Comparison of ENCODE assay signal across 16 cellular contexts in the genomic region with DNA sequence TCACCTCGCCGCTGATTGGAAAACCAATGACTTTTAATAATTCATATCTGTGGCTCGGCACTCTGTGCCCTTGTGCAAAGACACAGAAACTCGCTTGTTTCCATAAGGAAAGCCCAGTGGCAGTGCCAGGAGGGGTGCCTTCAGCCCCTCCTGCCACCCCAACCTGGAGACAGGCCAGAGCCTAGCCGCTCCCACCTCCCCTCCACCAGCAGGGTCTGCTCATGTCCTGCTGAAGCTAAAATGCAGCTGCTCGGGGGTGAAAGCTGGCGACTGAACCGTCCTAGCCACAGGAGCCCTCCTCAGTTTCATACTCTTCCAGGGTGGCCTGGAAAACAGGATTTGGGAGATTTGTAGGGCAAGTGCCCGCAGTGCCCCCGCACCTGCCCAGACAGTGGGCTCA. TPM values are rescaled to one million over a fixed set of nuclear protein-coding genes. Genes with fewer than 3 reads are reported as not detected.
DNase-seq lines count a peak whose midpoint lies in the region; ATAC-seq and TF ChIP-seq lines count a peak whose summit lies in the region.
"Had no signal": no experiment of that assay in that cellular context is flagged by ENCODE, and none has a peak within 500 bp of the region (broad histone marks: within the 10 kb centered on the region; RNA-seq: fewer than 3 reads in every experiment).

No MANE protein-coding gene starts in this region.

- no peaks in the 10 kb centered on the region for H3K9me2 ChIP-seq in SK-N-SH

- CTCF ChIA-PET in SK-N-SH (lab: Yijun Ruan, JAX) = interaction anchor here (0.7 to 8.4 kb wide), 13 partner anchors 9 to 230 kb away, joined by 3 to 338 read pairs (median 12); a partner anchor contains a TSS

- no peak overlapping the region for H3K4me3 Mint-ChIP-seq in activated T-helper 1 cell treated with anti-CD3 and anti-CD28 coated beads, Interleukin-12 subunit alpha, Interleukin-12 subunit beta, Interleukin-2, Interleukin-4 antibody, amounts not matched to agents 30 ng/mL and 10 ng/mL and 1 ng/mL, durations not matched to agents 14 hours and 24 hours and 36 hours
- H3K4me3 Mint-ChIP-seq: activated naive CD8-positive, alpha-beta T cell treated with anti-CD3 and anti-CD28 coated beads for 36 hours; CD4-positive, alpha-beta memory T cell had no signal

- H3K27ac ChIP-seq in SK-N-SH (ENCODE audit: low read depth in 2 of 2, low read length in 1 of 2) (peak overlapping the region in 1 of 2 experiments; percentile 90; a peak in 2 of 4 replicates), SJCRH30 (no peak overlapping the region), substantia nigra (ENCODE audit: low read depth, low read length, poor library complexity, severe bottlenecking) (peak overlapping the region; percentile 59)
- H3K27ac ChIP-seq in effector memory CD4-positive, alpha-beta T cell (ENCODE audit: insufficient read depth, low read length, poor library complexity, severe bottlenecking) = no peak overlapping the region
- H3K27ac ChIP-seq: coronary artery, thoracic aorta had no signal

- no peak for TF ChIP-seq EP300 in SK-N-SH (IDR thresholded peaks at IDR 0.05; ENCODE audit: borderline replicate concordance in 1 of 2, low read depth in 1 of 2, low read length in 1 of 2)

- H3K4me1 ChIP-seq in SK-N-SH (ENCODE audit: control insufficient read depth in 1 of 2, insufficient read depth in 2 of 2, low read depth in 1 of 2, low read length in 1 of 2) = peaks cover 1 to 48% of the 10 kb centered on the region in 2 experiments; a peak in 1 of 4 replicates
- H3K4me1 ChIP-seq in SJCRH30 = peaks cover 31% of the 10 kb centered on the region
- peaks cover 3% of the 10 kb centered on the region for H3K4me1 ChIP-seq in effector memory CD4-positive, alpha-beta T cell (ENCODE audit: control insufficient read depth, insufficient read depth, low read length, poor library complexity, severe bottlenecking)

- H3K36me3 ChIP-seq in SK-N-SH (replicated peaks in 1 of 2; ENCODE audit: control insufficient read depth in 1 of 2, insufficient read depth in 2 of 2, low read length in 1 of 2) (no peaks in the 10 kb centered on the region), SJCRH30 (no peaks in the 10 kb centered on the region)
- H3K36me3 ChIP-seq in effector memory CD4-positive, alpha-beta T cell (ENCODE audit: control insufficient read depth, insufficient read depth, low read length) = no peaks in the 10 kb centered on the region
- H3K36me3 ChIP-seq: Peyer's patch, thoracic aorta had no signal

- H3K27me3 ChIP-seq in SK-N-SH (ENCODE audit: insufficient read depth) = no peaks in the 10 kb centered on the region
- no peaks in the 10 kb centered on the region; the same call in 1 of the 2 replicates for H3K27me3 ChIP-seq in SJCRH30
- H3K27me3 ChIP-seq in effector memory CD4-positive, alpha-beta T cell (replicated peaks; ENCODE audit: control insufficient read depth, insufficient read depth, low read length, poor library complexity, severe bottlenecking) = no peaks in the 10 kb centered on the region
- H3K27me3 ChIP-seq: Peyer's patch had no signal

- peak; percentile 70 for DNase-seq in SK-N-SH
- DNase-seq in SJCRH30 = peak; percentile 54 to 66
- peak; percentile 35 for DNase-seq in left kidney (ENCODE audit: low read depth, low spot score)
- peak in 2 of 49 donors; percentile 20 to 41 for DNase-seq in substantia nigra (lab: John Stamatoyannopoulos, UW)
- DNase-seq in superior temporal gyrus (ENCODE audit: extremely low spot score) = no peak
- no peak for DNase-seq in effector memory CD4-positive, alpha-beta T cell
- DNase-seq in activated T-helper 1 cell treated with anti-CD3 and anti-CD28 coated beads, Interleukin-12 subunit alpha, Interleukin-12 subunit beta, Interleukin-2, Interleukin-4 antibody, amounts not matched to agents 30 ng/mL and 10 ng/mL and 1 ng/mL, durations not matched to agents 14 hours and 24 hours and 36 hours (ENCODE audit: low spot score) = no peak
- DNase-seq: activated naive CD8-positive, alpha-beta T cell treated with anti-CD3 and anti-CD28 coated beads for 36 hours; CD4-positive, alpha-beta memory T cell; NCI-H2029 treated with DMSO at 0.1 percent for 48 hours; T-helper 9 cell had no signal

- TF ChIP-seq RAD21 in SK-N-SH (IDR thresholded peaks at IDR 0.05; ENCODE audit: low read length) = peak; percentile 31

- no peak overlapping the region for H3K4me2 ChIP-seq in SK-N-SH

- no peaks in the 10 kb centered on the region for H3K79me2 ChIP-seq in SK-N-SH (ENCODE audit: insufficient read depth)

- H3K36me3 Mint-ChIP-seq in activated T-helper 1 cell treated with anti-CD3 and anti-CD28 coated beads, Interleukin-12 subunit alpha, Interleukin-12 subunit beta, Interleukin-2, Interleukin-4 antibody, amounts not matched to agents 30 ng/mL and 10 ng/mL and 1 ng/mL, durations not matched to agents 14 hours and 24 hours and 36 hours (ENCODE audit: low read depth) = no peaks in the 10 kb centered on the region
- H3K36me3 Mint-ChIP-seq: activated naive CD8-positive, alpha-beta T cell treated with anti-CD3 and anti-CD28 coated beads for 36 hours; CD4-positive, alpha-beta memory T cell had no signal

- intact Hi-C loops in activated T-helper 1 cell treated with anti-CD3 and anti-CD28 coated beads, Interleukin-12 subunit alpha, Interleukin-12 subunit beta, Interleukin-2, Interleukin-4 antibody, amounts not matched to agents 30 ng/mL and 10 ng/mL and 1 ng/mL, durations not matched to agents 14 hours and 24 hours and 36 hours (cut with micrococcal nuclease) = no loop called here

- H3K9me3 ChIP-seq in SK-N-SH (no peaks in the 10 kb centered on the region), SJCRH30 (replicated peaks) (no peaks in the 10 kb centered on the region)
- H3K9me3 ChIP-seq in effector memory CD4-positive, alpha-beta T cell (ENCODE audit: control insufficient read depth, low read length) = no peaks in the 10 kb centered on the region
- H3K9me3 ChIP-seq: Peyer's patch, thoracic aorta had no signal

- peak overlapping the region in 1 of 2 experiments; percentile 21; a peak in 1 of 4 replicates for H3K4me3 ChIP-seq in SK-N-SH (ENCODE audit: low read depth in 2 of 2, low read length in 1 of 2)
- H3K4me3 ChIP-seq in SJCRH30 = peak overlapping the region; percentile 19
- no peak overlapping the region for H3K4me3 ChIP-seq in effector memory CD4-positive, alpha-beta T cell (ENCODE audit: insufficient read depth, low read depth, low read length, poor library complexity, severe bottlenecking)
- H3K4me3 ChIP-seq: coronary artery, Peyer's patch, thoracic aorta had no signal

- H3K9me3 Mint-ChIP-seq in activated T-helper 1 cell treated with anti-CD3 and anti-CD28 coated beads, Interleukin-12 subunit alpha, Interleukin-12 subunit beta, Interleukin-2, Interleukin-4 antibody, amounts not matched to agents 30 ng/mL and 10 ng/mL and 1 ng/mL, durations not matched to agents 14 hours and 24 hours and 36 hours = no peaks in the 10 kb centered on the region
- H3K9me3 Mint-ChIP-seq: activated naive CD8-positive, alpha-beta T cell treated with anti-CD3 and anti-CD28 coated beads for 36 hours; CD4-positive, alpha-beta memory T cell; H9 had no signal

- ATAC-seq in SK-N-SH treated with all-trans-retinoic acid at 6 μM for 48 hours = no peak

- H3F3A ChIP-seq in SK-N-SH (replicated peaks; ENCODE audit: insufficient read depth) = no peaks in the 10 kb centered on the region

- H2AFZ ChIP-seq in SK-N-SH (ENCODE audit: low read depth) = no peak overlapping the region

- H3K27me3 Mint-ChIP-seq in activated T-helper 1 cell treated with anti-CD3 and anti-CD28 coated beads, Interleukin-12 subunit alpha, Interleukin-12 subunit beta, Interleukin-2, Interleukin-4 antibody, amounts not matched to agents 30 ng/mL and 10 ng/mL and 1 ng/mL, durations not matched to agents 14 hours and 24 hours and 36 hours (ENCODE audit: insufficient read depth) = peaks cover 26% of the 10 kb centered on the region

- POLR2A ChIA-PET in SK-N-SH (lab: Yijun Ruan, JAX) = interaction anchor here (0.7 to 4.2 kb wide), 10 partner anchors 9 to 100 kb away, joined by 4 to 70 read pairs (median 12); no protein-coding TSS in a partner anchor

- 62% methylated on average over 6 of the region's 10 CpGs for WGBS in SK-N-SH (ENCODE audit: low lambda C conversion rate)

- no peak for TF ChIP-seq CTCF in SK-N-SH (IDR thresholded peaks at IDR 0.05)

- no peak overlapping the region for H3K9ac ChIP-seq in SK-N-SH

- H3K27ac Mint-ChIP-seq in activated T-helper 1 cell treated with anti-CD3 and anti-CD28 coated beads, Interleukin-12 subunit alpha, Interleukin-12 subunit beta, Interleukin-2, Interleukin-4 antibody, amounts not matched to agents 30 ng/mL and 10 ng/mL and 1 ng/mL, durations not matched to agents 14 hours and 24 hours and 36 hours = no peak overlapping the region
- H3K27ac Mint-ChIP-seq: activated naive CD8-positive, alpha-beta T cell treated with anti-CD3 and anti-CD28 coated beads for 36 hours; CD4-positive, alpha-beta memory T cell; H9 had no signal

- H4K20me1 ChIP-seq in SK-N-SH (ENCODE audit: insufficient read depth) = no peaks in the 10 kb centered on the region

- H3K4me1 Mint-ChIP-seq in activated T-helper 1 cell treated with anti-CD3 and anti-CD28 coated beads, Interleukin-12 subunit alpha, Interleukin-12 subunit beta, Interleukin-2, Interleukin-4 antibody, amounts not matched to agents 30 ng/mL and 10 ng/mL and 1 ng/mL, durations not matched to agents 14 hours and 24 hours and 36 hours (ENCODE audit: low read depth) = peaks cover 9% of the 10 kb centered on the region

TF ChIP-seq in SK-N-SH, 30 proteins besides CTCF, POLR2A, EP300 and RAD21 (continues in another document):
- TF ChIP-seq CHD2 (IDR thresholded peaks at IDR 0.05; ENCODE audit: low read length, partially characterized antibody) (no peak), GABPA (IDR thresholded peaks at IDR 0.05; ENCODE audit: low read depth) (no peak)

RNA-seq across cellular contexts. Expression of a gene that starts 1.6 kb away (rescaled TPM):
- 1.2 and 3.1 TPM in 2 replicates for polyA plus RNA-seq in SK-N-SH (2012; rRNA removed)
- polyA plus RNA-seq in SK-N-SH (2012; cell fraction: cytosol; rRNA removed) = 1.5 and 3.4 TPM in 2 replicates
- polyA plus RNA-seq in SK-N-SH (2012; cell fraction: nucleus; rRNA removed) = 6.3 and 7.7 TPM in 2 replicates
- 1.2 and 1.5 TPM in 2 replicates for total RNA-seq in SJCRH30 (2014; rRNA removed; shearing (Covaris generic))
- 0.05 and 0.21 TPM in 2 replicates for total RNA-seq in activated T-helper 1 cell treated with anti-CD3 and anti-CD28 coated beads, Interleukin-12 subunit alpha, Interleukin-12 subunit beta, Interleukin-2, Interleukin-4 antibody, amounts not matched to agents 30 ng/mL and 10 ng/mL and 1 ng/mL, durations not matched to agents 14 hours and 24 hours and 36 hours

RNA-seq across cellular contexts. Expression of a gene that starts 53.5 kb away (rescaled TPM):
- polyA plus RNA-seq in SK-N-SH (2012; rRNA removed) = 12.1 and 14.3 TPM in 2 replicates
- polyA plus RNA-seq in SK-N-SH (2012; cell fraction: cytosol; rRNA removed) = 13.1 and 13.4 TPM in 2 replicates
- polyA plus RNA-seq in SK-N-SH (2012; cell fraction: nucleus; rRNA removed) = 10.3 and 13.2 TPM in 2 replicates
- 67.6 and 71.4 TPM in 2 replicates for total RNA-seq in SJCRH30 (2014; rRNA removed; shearing (Covaris generic))
- 75.8 and 76.2 TPM in 2 replicates for total RNA-seq in activated T-helper 1 cell treated with anti-CD3 and anti-CD28 coated beads, Interleukin-12 subunit alpha, Interleukin-12 subunit beta, Interleukin-2, Interleukin-4 antibody, amounts not matched to agents 30 ng/mL and 10 ng/mL and 1 ng/mL, durations not matched to agents 14 hours and 24 hours and 36 hours

Comparison
In these comparisons a context has a peak if more than half of its experiments do, and no peak if none do; other contexts are left out.
1. DNase-seq: peak in SK-N-SH (single experiment), SJCRH30 (2 of 2) and left kidney (single experiment); none in superior temporal gyrus (single experiment), effector memory CD4-positive, alpha-beta T cell (0 of 3) and activated T-helper 1 cell treated with anti-CD3 and anti-CD28 coated beads, Interleukin-12 subunit alpha, Interleukin-12 subunit beta, Interleukin-2, Interleukin-4 antibody, amounts not matched to agents 30 ng/mL and 10 ng/mL and 1 ng/mL, durations not matched to agents 14 hours and 24 hours and 36 hours (single experiment).